15 cellular contexts compared by ENCODE assay signal in the genomic region with DNA sequence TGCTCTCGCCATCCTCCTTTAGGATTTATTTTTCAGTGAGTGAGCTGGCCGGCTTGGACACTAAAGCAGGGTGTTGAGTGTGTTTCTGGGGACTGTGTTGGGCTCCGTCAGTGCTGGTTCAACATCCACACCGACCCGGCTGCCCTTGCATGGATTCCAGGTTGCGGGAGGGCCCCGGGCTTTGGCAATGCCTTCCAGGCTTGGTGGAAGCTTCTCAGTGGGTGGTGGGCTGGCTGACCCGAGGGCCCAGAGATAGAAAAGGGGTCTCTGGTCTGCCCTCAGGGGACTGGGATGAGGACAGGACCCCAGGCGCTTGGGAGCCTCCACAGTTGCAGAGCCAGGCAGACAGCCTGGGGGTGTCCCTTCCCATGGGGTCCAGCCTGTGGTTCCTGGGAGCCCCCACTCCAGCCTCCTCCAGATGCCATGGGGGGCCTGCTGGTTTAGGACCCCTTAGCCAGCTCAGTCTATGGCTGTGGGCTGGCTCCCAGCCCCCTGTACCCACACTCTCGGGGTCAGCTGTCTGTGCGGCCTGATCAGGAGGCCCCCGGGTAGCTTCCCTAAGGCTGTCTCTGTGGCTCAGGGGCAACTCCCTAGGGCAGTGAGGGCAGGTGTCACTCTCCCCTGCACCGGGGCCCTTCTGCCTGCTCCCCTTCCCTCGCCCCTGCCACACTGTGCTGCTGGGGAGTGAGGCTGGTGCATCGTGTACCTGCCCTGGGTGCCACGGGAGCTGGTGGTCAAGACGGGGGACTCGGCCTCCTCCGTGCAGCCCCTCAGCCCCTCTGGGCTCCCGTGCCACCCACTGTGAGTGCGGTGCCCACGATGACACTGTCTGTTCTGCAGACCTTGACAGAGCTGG. TPM values are rescaled to one million over a fixed set of nuclear protein-coding genes. Genes with fewer than 3 reads are reported as not detected.
A peak's percentile ranks its signal among the peaks of the same experiment; 100 is the strongest.
DNase-seq lines count a peak whose midpoint lies in the region; ATAC-seq, FAIRE-seq and TF ChIP-seq lines count a peak whose summit lies in the region.
"Had no signal": no experiment of that assay in that cellular context is flagged by ENCODE, and none has a peak within 500 bp of the region (broad histone marks: within the 10 kb centered on the region; RNA-seq: fewer than 3 reads in every experiment).

No MANE protein-coding gene starts in this region.

- H3K9me3 ChIP-seq in Caco-2 (no peaks in the 10 kb centered on the region), astrocyte (ENCODE audit: insufficient read depth, low read depth, low read length) (peaks cover 4% of the 10 kb centered on the region)

- peaks cover 53% of the 10 kb centered on the region for H3K79me2 ChIP-seq in astrocyte (ENCODE audit: insufficient read depth, low read length)

- H3K27ac Mint-ChIP-seq in Caco-2 (ENCODE audit: unreplicated experiment) (peak overlapping the region; percentile 61), astrocyte (ENCODE audit: unreplicated experiment) (no peak overlapping the region)
- H3K27ac Mint-ChIP-seq: HFFc6; stimulated activated effector memory CD8-positive, alpha-beta T cell treated with anti-CD3 and anti-CD28 coated beads, Interleukin-12 subunit alpha, Interleukin-12 subunit beta, amount 100 ng/mL, for 72 hours had no signal

- TF ChIP-seq CTCF in Caco-2 (IDR thresholded peaks at IDR 0.05; ENCODE audit: insufficient read depth in 1 of 2, low read depth in 1 of 2, low read length in 1 of 2, severe bottlenecking in 1 of 2, unreplicated experiment in 1 of 2) (no peak), astrocyte (IDR thresholded peaks at IDR 0.05; ENCODE audit: insufficient read depth, low read depth, low read length) (no peak)

- H3K4me3 Mint-ChIP-seq in Caco-2 (ENCODE audit: unreplicated experiment) (no peak overlapping the region), astrocyte (ENCODE audit: unreplicated experiment) (no peak overlapping the region)
- H3K4me3 Mint-ChIP-seq: HFFc6; stimulated activated effector memory CD8-positive, alpha-beta T cell treated with anti-CD3 and anti-CD28 coated beads, Interleukin-12 subunit alpha, Interleukin-12 subunit beta, amount 100 ng/mL, for 72 hours had no signal

- intact Hi-C loops in Caco-2 (cut with micrococcal nuclease; ENCODE audit: unreplicated experiment) = no loop called here

- no peak for FAIRE-seq in astrocyte (lab: Jason Lieb, UNC)

- no peaks in the 10 kb centered on the region for H3K9me3 Mint-ChIP-seq in Caco-2 (ENCODE audit: unreplicated experiment)
- H3K9me3 Mint-ChIP-seq in astrocyte (ENCODE audit: unreplicated experiment) = peaks cover 2% of the 10 kb centered on the region
- H3K9me3 Mint-ChIP-seq: HFFc6; stimulated activated effector memory CD8-positive, alpha-beta T cell treated with anti-CD3 and anti-CD28 coated beads, Interleukin-12 subunit alpha, Interleukin-12 subunit beta, amount 100 ng/mL, for 72 hours had no signal

- H3K27ac ChIP-seq in astrocyte (ENCODE audit: low read depth, low read length) (no peak overlapping the region), layer of hippocampus (ENCODE audit: low read depth, low read length) (peak overlapping the region; percentile 72), temporal lobe (ENCODE audit: low read depth, low read length) (peak overlapping the region; percentile 69)

- no peak for ATAC-seq in HG02642 (IDR thresholded peaks at IDR 0.05; ENCODE audit: poor library complexity, unreplicated experiment)
- ATAC-seq in GM18861 (IDR thresholded peaks at IDR 0.05; ENCODE audit: unreplicated experiment) = no peak
- no peak for ATAC-seq in HG03280 (IDR thresholded peaks at IDR 0.05; ENCODE audit: unreplicated experiment)
- ATAC-seq: stimulated activated effector memory CD8-positive, alpha-beta T cell treated with anti-CD3 and anti-CD28 coated beads, Interleukin-12 subunit alpha, Interleukin-12 subunit beta, amount 100 ng/mL, for 72 hours had no signal

- H4K20me1 ChIP-seq in astrocyte (ENCODE audit: insufficient read depth, low read length) = peaks cover 91% of the 10 kb centered on the region

- POLR2A ChIA-PET in Caco-2 (lab: Charles Lee) = interaction anchor here (0.6 kb wide), 1 partner anchor 89 kb away, joined by 6 read pairs; no protein-coding TSS in a partner anchor

- DNase-seq in Caco-2 (no peak), astrocyte (ENCODE audit: low read depth) (no peak), SW 1271 (lab: John Stamatoyannopoulos, UW) (no peak)
- DNase-seq: activated CD4-positive, alpha-beta T cell treated with anti-CD3 and anti-CD28 coated beads for 1 hour; amniotic stem cell; HFFc6; NCI-H187 treated with DMSO at 0.1 percent for 48 hours; stimulated activated CD4-positive, alpha-beta T cell treated with anti-CD3 and anti-CD28 coated beads, Interleukin-12 subunit alpha, Interleukin-12 subunit beta, amount 100 ng/mL, for 4 hours; T-helper 9 cell had no signal

- H3K4me1 Mint-ChIP-seq in Caco-2 (ENCODE audit: low read depth, unreplicated experiment) (peaks cover 7% of the 10 kb centered on the region), astrocyte (ENCODE audit: low read depth, unreplicated experiment) (peaks cover 40% of the 10 kb centered on the region)

- no TSS peak for BruUV-seq in Caco-2 (replicated peaks; lab: Mats Ljungman, UMichigan)

- no peak overlapping the region for H2AFZ ChIP-seq in astrocyte (ENCODE audit: low read depth, low read length)

- no peaks in the 10 kb centered on the region for H3K27me3 Mint-ChIP-seq in Caco-2 (ENCODE audit: insufficient read depth, unreplicated experiment)
- no peaks in the 10 kb centered on the region for H3K27me3 Mint-ChIP-seq in astrocyte (ENCODE audit: low read depth, unreplicated experiment)

- peak overlapping the region; percentile 73 for H3K4me2 ChIP-seq in astrocyte (ENCODE audit: low read length)

- peaks cover 2% of the 10 kb centered on the region; the same call in 1 of the 2 replicates for H3K36me3 ChIP-seq in Caco-2 (ENCODE audit: control insufficient read depth, insufficient read depth, low read length)
- H3K36me3 ChIP-seq in astrocyte (ENCODE audit: insufficient read depth, low read length) = no peaks in the 10 kb centered on the region

- H3K4me1 ChIP-seq in Caco-2 (peaks cover 18% of the 10 kb centered on the region), astrocyte (ENCODE audit: insufficient read depth, low read length) (peaks cover 37% of the 10 kb centered on the region)

- H3K36me3 Mint-ChIP-seq in Caco-2 (ENCODE audit: insufficient read depth, unreplicated experiment) = peaks cover 62% of the 10 kb centered on the region
- peaks cover 27% of the 10 kb centered on the region for H3K36me3 Mint-ChIP-seq in astrocyte (ENCODE audit: low read depth, unreplicated experiment)

- H3K4me3 ChIP-seq in Caco-2 (ENCODE audit: low read depth, low read length) (no peak overlapping the region), astrocyte (ENCODE audit: insufficient read depth, low read depth, low read length) (no peak overlapping the region)

- H3K27me3 ChIP-seq in Caco-2 (replicated peaks; ENCODE audit: control insufficient read depth, insufficient read depth, low read length) = no peaks in the 10 kb centered on the region
- no peaks in the 10 kb centered on the region for H3K27me3 ChIP-seq in astrocyte (ENCODE audit: insufficient read depth, low read length)
- H3K27me3 ChIP-seq in layer of hippocampus (ENCODE audit: control insufficient read depth, insufficient read depth, low read length) = no peaks in the 10 kb centered on the region

- H3K9ac ChIP-seq in astrocyte (ENCODE audit: low read length) = peak overlapping the region; percentile 18

- CTCF ChIA-PET in Caco-2 (lab: Charles Lee) = interaction anchor here (0.6 kb wide), 1 partner anchor 46 kb away, joined by 3 read pairs; no protein-coding TSS in a partner anchor

RNA-seq across cellular contexts. Expression of gene PDXK, which starts 16.5 kb away (rescaled TPM):
- total RNA-seq in Caco-2 (2022) = 275 and 276 TPM in 2 replicates
- 159 and 180 TPM in 2 replicates for total RNA-seq in astrocyte
- 38.6 TPM for total RNA-seq in temporal lobe

RNA-seq across cellular contexts. Expression of gene CSTB, which starts 40.6 kb away (rescaled TPM):
- total RNA-seq in Caco-2 (2022) = 49.9 and 50.0 TPM in 2 replicates
- 22.5 and 27.7 TPM in 2 replicates for total RNA-seq in astrocyte
- total RNA-seq in temporal lobe = 5.7 TPM

RNA-seq across cellular contexts. Expression of gene RRP1, which starts 53.9 kb away (rescaled TPM):
- total RNA-seq in Caco-2 (2022) = 51.6 and 52.8 TPM in 2 replicates
- 21.1 and 24.9 TPM in 2 replicates for total RNA-seq in astrocyte
- total RNA-seq in temporal lobe = 12.3 TPM
